Comparison of ENCODE assay signal across 24 cellular contexts in the genomic region with DNA sequence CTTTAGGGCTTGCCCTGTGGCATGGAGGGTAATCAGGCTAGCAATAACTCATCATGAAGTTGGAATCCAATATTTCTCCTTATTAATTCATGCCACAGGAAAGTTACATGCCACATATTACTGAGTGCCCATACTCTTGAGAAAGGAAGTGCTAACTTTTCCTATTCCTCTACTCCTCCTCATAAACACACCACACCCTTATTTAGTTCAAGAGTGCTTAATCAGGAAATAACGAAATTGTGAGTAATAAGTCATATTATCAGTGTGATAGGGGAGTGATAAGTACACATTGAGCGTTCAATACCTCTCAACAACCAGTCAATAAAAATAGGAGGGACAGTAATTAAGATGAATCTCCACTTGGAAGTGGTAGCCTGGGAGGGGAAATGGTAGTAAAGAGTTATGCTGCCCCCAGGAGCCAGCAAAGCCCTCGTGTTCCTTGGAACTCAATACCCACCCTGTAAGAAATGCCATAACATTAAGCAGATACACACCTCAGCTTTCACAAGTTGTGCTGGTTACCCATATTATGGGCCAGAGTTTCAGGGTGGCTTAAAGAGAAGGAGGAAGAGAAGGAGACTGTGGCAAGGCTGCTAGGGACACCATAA.
DNase-seq lines count a peak whose midpoint lies in the region; ATAC-seq and TF ChIP-seq lines count a peak whose summit lies in the region.
"Had no signal": no experiment of that assay in that cellular context is flagged by ENCODE, and none has a peak within 500 bp of the region (broad histone marks: within the 10 kb centered on the region; RNA-seq: fewer than 3 reads in every experiment).

No MANE protein-coding gene starts in this region.

- no peak overlapping the region for H3K27ac ChIP-seq in IMR-90 (ENCODE audit: insufficient read depth, low read length)
- no peak overlapping the region for H3K27ac ChIP-seq in mesenchymal stem cell (ENCODE audit: low read length, poor library complexity, severe bottlenecking)
- H3K27ac ChIP-seq: C4-2B, KMS-11, ovary had no signal

- H2AFZ ChIP-seq in IMR-90 (replicated peaks; ENCODE audit: low read length, poor library complexity) (no peak overlapping the region), mesenchymal stem cell (ENCODE audit: low read depth, low read length) (no peak overlapping the region)

- no peaks in the 10 kb centered on the region for H4K20me1 ChIP-seq in IMR-90 (ENCODE audit: insufficient read depth, low read length)

- peak; percentile 23 for TF ChIP-seq RAD21 in IMR-90 (IDR thresholded peaks at IDR 0.05; ENCODE audit: low read length)

- TF ChIP-seq CTCF in IMR-90 (conservative IDR thresholded peaks at IDR 0.05; ENCODE audit: low read depth, low read length) (peak; percentile 16; the same call in 1 of the 2 replicates), choroid plexus epithelial cell (conservative IDR thresholded peaks at IDR 0.05; ENCODE audit: low read depth, low read length) (peak; percentile 5), HFFc6 (IDR thresholded peaks at IDR 0.05) (no peak)

- intact Hi-C loops in IMR-90 (cut with micrococcal nuclease): no loop called here
- intact Hi-C loops in activated naive CD4-positive, alpha-beta T cell treated with anti-CD3 and anti-CD28 coated beads for 36 hours (cut with micrococcal nuclease): loop anchor here (5.0 kb wide), 1 partner anchor 1495 kb away; no protein-coding TSS in a partner anchor

- H4K5ac ChIP-seq in IMR-90 (ENCODE audit: low read depth, low read length): no peak overlapping the region

- no peak overlapping the region for H3K4me3 Mint-ChIP-seq in HFFc6
- no peak overlapping the region for H3K4me3 Mint-ChIP-seq in activated naive CD4-positive, alpha-beta T cell treated with anti-CD3 and anti-CD28 coated beads for 36 hours
- H3K4me3 Mint-ChIP-seq: activated naive CD4-positive, alpha-beta T cell treated with anti-CD3 and anti-CD28 coated beads, Interleukin-2, amount 10 ng/mL, durations not matched to agents 7 days and 5 days; activated T-cell treated with anti-CD3 and anti-CD28 coated beads, Interleukin-2, amount 50 U/mL, for 4 hours; natural killer cell treated with Interleukin-12 subunit alpha and Interleukin-12 subunit beta and Interleukin-15 and Interleukin-18, amount 100 ng/mL, for 72 hours; T-cell had no signal

- H3K36me3 Mint-ChIP-seq in HFFc6 (ENCODE audit: low read depth): no peaks in the 10 kb centered on the region
- H3K36me3 Mint-ChIP-seq in activated naive CD4-positive, alpha-beta T cell treated with anti-CD3 and anti-CD28 coated beads for 36 hours (ENCODE audit: low read depth): peaks cover 2% of the 10 kb centered on the region
- H3K36me3 Mint-ChIP-seq: activated naive CD4-positive, alpha-beta T cell treated with anti-CD3 and anti-CD28 coated beads, Interleukin-2, amount 10 ng/mL, durations not matched to agents 7 days and 5 days; natural killer cell treated with Interleukin-12 subunit alpha and Interleukin-12 subunit beta and Interleukin-15 and Interleukin-18, amount 100 ng/mL, for 72 hours had no signal

- H4K91ac ChIP-seq in IMR-90 (ENCODE audit: insufficient read depth, low read depth, low read length) (no peak overlapping the region), mesenchymal stem cell (ENCODE audit: low read length) (no peak overlapping the region)

- H3K9ac ChIP-seq in IMR-90 (ENCODE audit: low read depth, low read length) (no peak overlapping the region), mesenchymal stem cell (ENCODE audit: low read length) (no peak overlapping the region)
- H3K9ac ChIP-seq: KMS-11 had no signal

- no peaks in the 10 kb centered on the region for H3K9me1 ChIP-seq in IMR-90 (ENCODE audit: insufficient read depth, low read length)

- H3K79me1 ChIP-seq in IMR-90 (ENCODE audit: low read depth in 1 of 2, low read length in 2 of 2) (no peaks in the 10 kb centered on the region), mesenchymal stem cell (replicated peaks; ENCODE audit: low read length, poor library complexity, severe bottlenecking) (no peaks in the 10 kb centered on the region)

- H3K9me3 ChIP-seq in IMR-90 (ENCODE audit: control insufficient read depth, insufficient read depth, low read length) (no peaks in the 10 kb centered on the region), mesenchymal stem cell (ENCODE audit: control insufficient read depth, low read length) (peaks cover 8% of the 10 kb centered on the region)
- H3K9me3 ChIP-seq: ovary had no signal

- no peaks in the 10 kb centered on the region for H3K27me3 Mint-ChIP-seq in HFFc6 (ENCODE audit: insufficient read depth)
- no peaks in the 10 kb centered on the region for H3K27me3 Mint-ChIP-seq in activated naive CD4-positive, alpha-beta T cell treated with anti-CD3 and anti-CD28 coated beads for 36 hours (ENCODE audit: low read depth)
- H3K27me3 Mint-ChIP-seq: activated naive CD4-positive, alpha-beta T cell treated with anti-CD3 and anti-CD28 coated beads, Interleukin-2, amount 10 ng/mL, durations not matched to agents 7 days and 5 days; natural killer cell treated with Interleukin-12 subunit alpha and Interleukin-12 subunit beta and Interleukin-15 and Interleukin-18, amount 100 ng/mL, for 72 hours; T-cell had no signal

- ATAC-seq in IMR-90 (ENCODE audit: low read depth): no peak
- ATAC-seq: activated T-cell treated with anti-CD3 and anti-CD28 coated beads, Interleukin-2, amount 50 U/mL, for 4 hours; esophagus mucosa; natural killer cell treated with Interleukin-12 subunit alpha and Interleukin-12 subunit beta and Interleukin-15 and Interleukin-18, amount 100 ng/mL, for 72 hours; T-cell had no signal

- H3K23ac ChIP-seq in IMR-90 (ENCODE audit: low read depth, low read length) (no peak overlapping the region), mesenchymal stem cell (ENCODE audit: low read length in 2 of 2) (no peak overlapping the region)

- CTCF ChIA-PET in IMR-90 (lab: Yijun Ruan, JAX): no interaction called here
- CTCF ChIA-PET in activated naive CD4-positive, alpha-beta T cell treated with anti-CD3 and anti-CD28 coated beads for 36 hours (lab: Charles Lee): no interaction called here

- DNase-seq in AG08396 (ENCODE audit: low spot score): peak; percentile 7
- no peak for DNase-seq in IMR-90
- no peak for DNase-seq in choroid plexus epithelial cell (ENCODE audit: low read depth)
- no peak for DNase-seq in mesenchymal stem cell
- no peak for DNase-seq in HFFc6
- no peak for DNase-seq in stimulated activated CD8-positive, alpha-beta memory T cell treated with anti-CD3 and anti-CD28 coated beads, Interleukin-4, amount 100 ng/mL, for 48 hours
- no peak for DNase-seq in middle frontal gyrus (ENCODE audit: extremely low spot score, low spot score)
- no peak for DNase-seq in activated naive CD4-positive, alpha-beta T cell treated with anti-CD3 and anti-CD28 coated beads for 36 hours
- DNase-seq: activated CD8-positive, alpha-beta memory T cell treated with anti-CD3 and anti-CD28 coated beads for 24 hours; activated naive CD4-positive, alpha-beta T cell treated with anti-CD3 and anti-CD28 coated beads, Interleukin-2, amount 10 ng/mL, durations not matched to agents 7 days and 5 days; activated T-cell treated with anti-CD3 and anti-CD28 coated beads, Interleukin-2, amount 50 U/mL, for 4 hours; central memory CD4-positive, alpha-beta T cell; EL; HCEC 1CT; MV-4-11; NCI-H187; NCI-H2227 treated with DMSO at 0.1 percent for 48 hours; NCI-H748 treated with DMSO at 0.1 percent for 48 hours; ovary; T-cell had no signal

- H2AK5ac ChIP-seq in IMR-90 (ENCODE audit: low read depth, low read length) (no peak overlapping the region), mesenchymal stem cell (ENCODE audit: low read length, severe bottlenecking) (peak overlapping the region; percentile 5)

- in situ Hi-C loops in IMR-90 (cut with MboI; ENCODE audit: low sequenced_read_pairs): no loop called here

- no peak overlapping the region for H3K27ac Mint-ChIP-seq in HFFc6
- H3K27ac Mint-ChIP-seq in activated naive CD4-positive, alpha-beta T cell treated with anti-CD3 and anti-CD28 coated beads for 36 hours: no peak overlapping the region
- H3K27ac Mint-ChIP-seq: activated naive CD4-positive, alpha-beta T cell treated with anti-CD3 and anti-CD28 coated beads, Interleukin-2, amount 10 ng/mL, durations not matched to agents 7 days and 5 days; natural killer cell treated with Interleukin-12 subunit alpha and Interleukin-12 subunit beta and Interleukin-15 and Interleukin-18, amount 100 ng/mL, for 72 hours; T-cell had no signal

- no peak overlapping the region for H4K8ac ChIP-seq in IMR-90 (ENCODE audit: low read depth in 2 of 2, low read length in 2 of 2)
- no peak overlapping the region for H4K8ac ChIP-seq in mesenchymal stem cell (ENCODE audit: low read length)

- no peak overlapping the region for H3K4me3 ChIP-seq in IMR-90 (ENCODE audit: insufficient read depth, low read depth, low read length)
- no peak overlapping the region for H3K4me3 ChIP-seq in choroid plexus epithelial cell (ENCODE audit: low read depth, low read length)
- H3K4me3 ChIP-seq in mesenchymal stem cell (ENCODE audit: insufficient read depth in 1 of 2, low read depth in 1 of 2, low read length in 2 of 2): no peak overlapping the region
- H3K4me3 ChIP-seq: ovary had no signal

- TF ChIP-seq POLR2A in IMR-90 (IDR thresholded peaks at IDR 0.05; ENCODE audit: low read depth, low read length): no peak

- H2BK5ac ChIP-seq in IMR-90 (ENCODE audit: low read depth, low read length, poor library complexity, severe bottlenecking) (no peak overlapping the region), mesenchymal stem cell (ENCODE audit: low read depth, low read length, poor library complexity, severe bottlenecking) (no peak overlapping the region)

- H3K4ac ChIP-seq in IMR-90 (ENCODE audit: low read depth, low read length) (no peak overlapping the region), mesenchymal stem cell (ENCODE audit: low read depth in 1 of 2, low read length in 2 of 2) (no peak overlapping the region)

- WGBS in IMR-90 (ENCODE audit: extremely low coverage in 2 of 2, insufficient read length in 1 of 2), 2 experiments: no CpG with 5 or more reads among the region's 3 CpGs
- no CpG with 5 or more reads among the region's 3 CpGs for WGBS in mesenchymal stem cell

- no peaks in the 10 kb centered on the region for H3K4me1 Mint-ChIP-seq in HFFc6 (ENCODE audit: low read depth)
- no peaks in the 10 kb centered on the region for H3K4me1 Mint-ChIP-seq in activated naive CD4-positive, alpha-beta T cell treated with anti-CD3 and anti-CD28 coated beads for 36 hours (ENCODE audit: low read depth)
- H3K4me1 Mint-ChIP-seq: activated naive CD4-positive, alpha-beta T cell treated with anti-CD3 and anti-CD28 coated beads, Interleukin-2, amount 10 ng/mL, durations not matched to agents 7 days and 5 days; T-cell had no signal

- H3K18ac ChIP-seq in IMR-90 (ENCODE audit: low read depth, low read length) (no peak overlapping the region), mesenchymal stem cell (ENCODE audit: low read depth in 1 of 2, low read length in 2 of 2) (no peak overlapping the region)

- BruUV-seq in IMR-90 (replicated peaks; lab: Mats Ljungman, UMichigan): no TSS peak

- no peak overlapping the region for H3K56ac ChIP-seq in IMR-90 (ENCODE audit: extremely low read depth, insufficient read depth, low read length)

- H3K4me1 ChIP-seq in IMR-90 (ENCODE audit: control insufficient read depth, insufficient read depth, low read length) (no peaks in the 10 kb centered on the region), mesenchymal stem cell (ENCODE audit: control insufficient read depth, insufficient read depth, low read depth, low read length) (peaks cover 2% of the 10 kb centered on the region)

- dilution Hi-C loops in IMR-90 (cut with HindIII; ENCODE audit: low sequenced_read_pairs, unreplicated experiment): no loop called here

- H2BK120ac ChIP-seq in IMR-90 (ENCODE audit: low read depth, low read length) (no peak overlapping the region), mesenchymal stem cell (ENCODE audit: low read depth, low read length) (no peak overlapping the region)

- H3K36me3 ChIP-seq in IMR-90 (ENCODE audit: control insufficient read depth, insufficient read depth, low read length) (no peaks in the 10 kb centered on the region), mesenchymal stem cell (ENCODE audit: control insufficient read depth in 1 of 2, insufficient read depth in 2 of 2, low read depth in 1 of 2, low read length in 2 of 2) (no peaks in the 10 kb centered on the region)
- H3K36me3 ChIP-seq: ovary had no signal

- H3K27me3 ChIP-seq in IMR-90 (ENCODE audit: control insufficient read depth, insufficient read depth, low read length) (no peaks in the 10 kb centered on the region), mesenchymal stem cell (ENCODE audit: control insufficient read depth in 1 of 2, insufficient read depth in 1 of 2, low read length in 2 of 2) (no peaks in the 10 kb centered on the region)
- H3K27me3 ChIP-seq: ovary had no signal

- H2AK9ac ChIP-seq in IMR-90 (replicated peaks; ENCODE audit: low read depth, low read length, poor library complexity): no peak overlapping the region

- H3K9me3 Mint-ChIP-seq in HFFc6: peaks cover 29% of the 10 kb centered on the region
- peaks cover 14% of the 10 kb centered on the region for H3K9me3 Mint-ChIP-seq in activated naive CD4-positive, alpha-beta T cell treated with anti-CD3 and anti-CD28 coated beads for 36 hours

- H2BK15ac ChIP-seq in IMR-90 (ENCODE audit: low read depth, low read length) (no peak overlapping the region), mesenchymal stem cell (ENCODE audit: low read depth, poor library complexity, severe bottlenecking) (no peak overlapping the region)

- H3K4me2 ChIP-seq in IMR-90 (ENCODE audit: low read depth, low read length) (no peak overlapping the region), mesenchymal stem cell (ENCODE audit: low read length, poor library complexity, severe bottlenecking) (no peak overlapping the region)
- H3K4me2 ChIP-seq: KMS-11 had no signal

- POLR2A ChIA-PET in IMR-90 (lab: Charles Lee; ENCODE audit: unreplicated experiment): no interaction called here

- H2BK12ac ChIP-seq in mesenchymal stem cell (ENCODE audit: low read length in 2 of 2): no peak overlapping the region

- H3K14ac ChIP-seq in IMR-90 (replicated peaks; ENCODE audit: low read depth, low read length) (no peak overlapping the region), mesenchymal stem cell (ENCODE audit: low read length in 2 of 2) (no peak overlapping the region)

- no peak overlapping the region for H2BK20ac ChIP-seq in IMR-90 (ENCODE audit: low read depth, low read length)
